In the genomic region with DNA sequence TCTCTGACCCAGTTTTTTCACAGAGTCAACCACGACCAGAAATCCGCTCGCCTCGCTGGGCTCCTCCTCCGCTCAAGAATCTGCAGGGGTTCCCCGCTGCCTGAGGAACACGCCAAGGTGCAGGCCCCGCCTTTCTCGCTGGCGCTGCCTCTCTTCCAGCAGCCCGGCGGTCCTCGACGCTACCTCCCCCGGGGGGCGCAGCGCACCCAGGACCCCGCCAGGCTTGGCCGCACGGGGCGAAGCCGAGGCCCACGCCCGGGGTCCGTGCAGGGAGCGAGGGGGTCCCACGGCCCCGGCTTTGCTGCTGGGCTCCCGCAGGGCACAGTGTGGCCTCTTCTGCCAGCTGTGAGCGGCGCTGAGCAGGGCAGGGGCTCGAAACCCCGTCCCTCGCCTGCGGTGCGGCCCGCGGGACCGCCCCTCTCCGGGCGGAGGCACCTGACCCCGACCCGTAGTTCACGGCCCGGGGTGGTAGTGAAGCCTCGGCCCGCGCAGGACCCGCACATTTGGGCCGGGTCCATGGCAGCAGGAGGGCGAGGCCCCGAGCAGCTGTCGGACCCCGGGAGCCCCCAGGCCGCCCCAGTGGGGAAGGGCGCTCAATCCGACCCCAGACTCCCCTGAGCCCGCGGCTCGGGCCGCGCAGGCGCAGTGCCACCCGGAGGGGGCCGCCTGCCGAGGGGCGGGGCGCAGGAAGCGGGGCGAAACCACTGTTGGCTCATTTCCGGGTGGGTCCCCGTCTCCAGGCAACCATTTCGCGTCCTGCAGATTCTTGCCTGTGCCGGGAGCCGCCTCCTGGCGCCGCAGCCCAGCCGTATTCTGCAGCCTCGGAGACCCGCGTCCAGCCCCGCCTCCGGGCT, we compare ENCODE assay signal across 1 cellular context.
TF ChIP-seq lines count a peak whose summit lies in the region.

No MANE protein-coding gene starts in this region.

TF ChIP-seq in HepG2, 621 proteins besides CTCF, POLR2A, EP300 and RAD21 (continued from another document and continues in another):
- TF ChIP-seq FOXA1 (IDR thresholded peaks at IDR 0.05) (no peak), FOXA1 (CRISPR knock-in tag; IDR thresholded peaks at IDR 0.05) (no peak), RAD51 (IDR thresholded peaks at IDR 0.05; ENCODE audit: borderline replicate concordance) (no peak), MTA3 (CRISPR knock-in tag; IDR thresholded peaks at IDR 0.05) (no peak), ZNF776 (CRISPR knock-in tag; IDR thresholded peaks at IDR 0.05) (peak; percentile 79), CREB1 (IDR thresholded peaks at IDR 0.05) (no peak), CREB1 (CRISPR knock-in tag; IDR thresholded peaks at IDR 0.05) (no peak), NCOA1 (CRISPR knock-in tag; IDR thresholded peaks at IDR 0.05) (no peak), ZNF264 (CRISPR knock-in tag; IDR thresholded peaks at IDR 0.05) (no peak), HOXA9 (CRISPR knock-in tag; IDR thresholded peaks at IDR 0.05; ENCODE audit: borderline replicate concordance) (0 out of 2 replicates have a peak, but pooled peaks have one; percentile 12), ZNF567 (CRISPR knock-in tag; IDR thresholded peaks at IDR 0.05; ENCODE audit: borderline replicate concordance) (no peak), ZZZ3 (CRISPR knock-in tag; IDR thresholded peaks at IDR 0.05; ENCODE audit: borderline replicate concordance) (no peak), ZFP36L1 (CRISPR knock-in tag; IDR thresholded peaks at IDR 0.05) (no peak), ZNF816 (CRISPR knock-in tag; IDR thresholded peaks at IDR 0.05; ENCODE audit: borderline replicate concordance) (no peak), SRSF9 (IDR thresholded peaks at IDR 0.05; ENCODE audit: borderline replicate concordance, insufficient read depth, low read depth, low read length, poor library complexity, severe bottlenecking) (no peak), NCOR1 (IDR thresholded peaks at IDR 0.05; ENCODE audit: borderline replicate concordance, low read length) (no peak), TOPORS (CRISPR knock-in tag; IDR thresholded peaks at IDR 0.05) (no peak; the same call in 1 of the 2 replicates), ZNF614 (CRISPR knock-in tag; IDR thresholded peaks at IDR 0.05; ENCODE audit: borderline replicate concordance) (peak; percentile 59; the same call in 1 of the 2 replicates), ZSCAN12 (CRISPR knock-in tag; IDR thresholded peaks at IDR 0.05) (no peak), REPIN1 (CRISPR knock-in tag; IDR thresholded peaks at IDR 0.05; ENCODE audit: borderline replicate concordance, low read depth) (peak; percentile 76), ZNF124 (CRISPR knock-in tag; IDR thresholded peaks at IDR 0.05) (no peak), FOXA3 (CRISPR knock-in tag; IDR thresholded peaks at IDR 0.05) (no peak), ZNF20 (CRISPR knock-in tag; IDR thresholded peaks at IDR 0.05) (no peak), SRY (CRISPR knock-in tag; IDR thresholded peaks at IDR 0.05) (0 out of 2 replicates have a peak, but pooled peaks have one; percentile 65), NFIB (CRISPR knock-in tag; IDR thresholded peaks at IDR 0.05; ENCODE audit: borderline replicate concordance) (no peak), CREM (IDR thresholded peaks at IDR 0.05) (no peak), CREM (CRISPR knock-in tag; IDR thresholded peaks at IDR 0.05) (no peak), NR2F6 (IDR thresholded peaks at IDR 0.05) (no peak), NR2F6 (CRISPR knock-in tag; IDR thresholded peaks at IDR 0.05) (peak; percentile 34; the same call in 1 of the 2 replicates), ZNF589 (CRISPR knock-in tag; conservative IDR thresholded peaks at IDR 0.05) (no peak), ZNF644 (CRISPR knock-in tag; IDR thresholded peaks at IDR 0.05; ENCODE audit: low read depth) (no peak), SMAD1 (CRISPR knock-in tag; IDR thresholded peaks at IDR 0.05; ENCODE audit: borderline replicate concordance, low read depth) (peak; percentile 60; the same call in 1 of the 2 replicates), JARID2 (CRISPR knock-in tag; IDR thresholded peaks at IDR 0.05; ENCODE audit: insufficient replicate concordance) (no peak), REL (CRISPR knock-in tag; conservative IDR thresholded peaks at IDR 0.05) (0 out of 2 replicates have a peak, but pooled peaks have one; percentile 65), MEF2D (CRISPR knock-in tag; IDR thresholded peaks at IDR 0.05) (no peak), TBL1XR1 (IDR thresholded peaks at IDR 0.05; ENCODE audit: borderline replicate concordance, low read length, partially characterized antibody) (no peak), JUND (CRISPR knock-in tag; IDR thresholded peaks at IDR 0.05) (no peak), ZNF335 (CRISPR knock-in tag; IDR thresholded peaks at IDR 0.05) (no peak), NR2F2 (IDR thresholded peaks at IDR 0.05; ENCODE audit: borderline replicate concordance, low read depth) (0 out of 2 replicates have a peak, but pooled peaks have one; percentile 17), YY1 (IDR thresholded peaks at IDR 0.05; ENCODE audit: insufficient read depth, insufficient replicate concordance, low read depth, low read length) (no peak), ZFP37 (CRISPR knock-in tag; IDR thresholded peaks at IDR 0.05; ENCODE audit: borderline replicate concordance) (no peak), ZNF143 (CRISPR knock-in tag; IDR thresholded peaks at IDR 0.05) (no peak), RARG (CRISPR knock-in tag; IDR thresholded peaks at IDR 0.05; ENCODE audit: low read depth) (no peak), ZBTB42 (CRISPR knock-in tag; IDR thresholded peaks at IDR 0.05) (0 out of 2 replicates have a peak, but pooled peaks have one; percentile 27), KAT8 (CRISPR knock-in tag; IDR thresholded peaks at IDR 0.05) (0 out of 2 replicates have a peak, but pooled peaks have one; percentile 42), SP4 (CRISPR knock-in tag; IDR thresholded peaks at IDR 0.05) (peak; percentile 48; the same call in 1 of the 2 replicates), ZNF432 (CRISPR knock-in tag; IDR thresholded peaks at IDR 0.05; ENCODE audit: borderline replicate concordance) (no peak), NR2C2 (CRISPR knock-in tag; IDR thresholded peaks at IDR 0.05; ENCODE audit: borderline replicate concordance) (0 out of 2 replicates have a peak, but pooled peaks have one; percentile 57), FOXM1 (CRISPR knock-in tag; IDR thresholded peaks at IDR 0.05) (no peak), ARID2 (CRISPR knock-in tag; IDR thresholded peaks at IDR 0.05; ENCODE audit: borderline replicate concordance) (peak; percentile 67; the same call in 1 of the 2 replicates)
- TF ChIP-seq, protein P1, sequence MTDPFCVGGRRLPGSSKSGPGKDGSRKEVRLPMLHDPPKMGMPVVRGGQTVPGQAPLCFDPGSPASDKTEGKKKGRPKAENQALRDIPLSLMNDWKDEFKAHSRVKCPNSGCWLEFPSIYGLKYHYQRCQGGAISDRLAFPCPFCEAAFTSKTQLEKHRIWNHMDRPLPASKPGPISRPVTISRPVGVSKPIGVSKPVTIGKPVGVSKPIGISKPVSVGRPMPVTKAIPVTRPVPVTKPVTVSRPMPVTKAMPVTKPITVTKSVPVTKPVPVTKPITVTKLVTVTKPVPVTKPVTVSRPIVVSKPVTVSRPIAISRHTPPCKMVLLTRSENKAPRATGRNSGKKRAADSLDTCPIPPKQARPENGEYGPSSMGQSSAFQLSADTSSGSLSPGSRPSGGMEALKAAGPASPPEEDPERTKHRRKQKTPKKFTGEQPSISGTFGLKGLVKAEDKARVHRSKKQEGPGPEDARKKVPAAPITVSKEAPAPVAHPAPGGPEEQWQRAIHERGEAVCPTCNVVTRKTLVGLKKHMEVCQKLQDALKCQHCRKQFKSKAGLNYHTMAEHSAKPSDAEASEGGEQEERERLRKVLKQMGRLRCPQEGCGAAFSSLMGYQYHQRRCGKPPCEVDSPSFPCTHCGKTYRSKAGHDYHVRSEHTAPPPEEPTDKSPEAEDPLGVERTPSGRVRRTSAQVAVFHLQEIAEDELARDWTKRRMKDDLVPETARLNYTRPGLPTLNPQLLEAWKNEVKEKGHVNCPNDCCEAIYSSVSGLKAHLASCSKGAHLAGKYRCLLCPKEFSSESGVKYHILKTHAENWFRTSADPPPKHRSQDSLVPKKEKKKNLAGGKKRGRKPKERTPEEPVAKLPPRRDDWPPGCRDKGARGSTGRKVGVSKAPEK (CRISPR knock-in tag; IDR thresholded peaks at IDR 0.05; ENCODE audit: borderline replicate concordance): no peak
- TF ChIP-seq, protein P2, sequence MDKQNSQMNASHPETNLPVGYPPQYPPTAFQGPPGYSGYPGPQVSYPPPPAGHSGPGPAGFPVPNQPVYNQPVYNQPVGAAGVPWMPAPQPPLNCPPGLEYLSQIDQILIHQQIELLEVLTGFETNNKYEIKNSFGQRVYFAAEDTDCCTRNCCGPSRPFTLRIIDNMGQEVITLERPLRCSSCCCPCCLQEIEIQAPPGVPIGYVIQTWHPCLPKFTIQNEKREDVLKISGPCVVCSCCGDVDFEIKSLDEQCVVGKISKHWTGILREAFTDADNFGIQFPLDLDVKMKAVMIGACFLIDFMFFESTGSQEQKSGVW (CRISPR knock-in tag; IDR thresholded peaks at IDR 0.05; ENCODE audit: borderline replicate concordance): no peak
- TF ChIP-seq, protein P3, sequence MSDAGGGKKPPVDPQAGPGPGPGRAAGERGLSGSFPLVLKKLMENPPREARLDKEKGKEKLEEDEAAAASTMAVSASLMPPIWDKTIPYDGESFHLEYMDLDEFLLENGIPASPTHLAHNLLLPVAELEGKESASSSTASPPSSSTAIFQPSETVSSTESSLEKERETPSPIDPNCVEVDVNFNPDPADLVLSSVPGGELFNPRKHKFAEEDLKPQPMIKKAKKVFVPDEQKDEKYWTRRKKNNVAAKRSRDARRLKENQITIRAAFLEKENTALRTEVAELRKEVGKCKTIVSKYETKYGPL (CRISPR knock-in tag; IDR thresholded peaks at IDR 0.05): no peak
- TF ChIP-seq, protein P4, sequence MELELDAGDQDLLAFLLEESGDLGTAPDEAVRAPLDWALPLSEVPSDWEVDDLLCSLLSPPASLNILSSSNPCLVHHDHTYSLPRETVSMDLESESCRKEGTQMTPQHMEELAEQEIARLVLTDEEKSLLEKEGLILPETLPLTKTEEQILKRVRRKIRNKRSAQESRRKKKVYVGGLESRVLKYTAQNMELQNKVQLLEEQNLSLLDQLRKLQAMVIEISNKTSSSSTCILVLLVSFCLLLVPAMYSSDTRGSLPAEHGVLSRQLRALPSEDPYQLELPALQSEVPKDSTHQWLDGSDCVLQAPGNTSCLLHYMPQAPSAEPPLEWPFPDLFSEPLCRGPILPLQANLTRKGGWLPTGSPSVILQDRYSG (CRISPR knock-in tag; IDR thresholded peaks at IDR 0.05): no peak
- TF ChIP-seq, protein P5, sequence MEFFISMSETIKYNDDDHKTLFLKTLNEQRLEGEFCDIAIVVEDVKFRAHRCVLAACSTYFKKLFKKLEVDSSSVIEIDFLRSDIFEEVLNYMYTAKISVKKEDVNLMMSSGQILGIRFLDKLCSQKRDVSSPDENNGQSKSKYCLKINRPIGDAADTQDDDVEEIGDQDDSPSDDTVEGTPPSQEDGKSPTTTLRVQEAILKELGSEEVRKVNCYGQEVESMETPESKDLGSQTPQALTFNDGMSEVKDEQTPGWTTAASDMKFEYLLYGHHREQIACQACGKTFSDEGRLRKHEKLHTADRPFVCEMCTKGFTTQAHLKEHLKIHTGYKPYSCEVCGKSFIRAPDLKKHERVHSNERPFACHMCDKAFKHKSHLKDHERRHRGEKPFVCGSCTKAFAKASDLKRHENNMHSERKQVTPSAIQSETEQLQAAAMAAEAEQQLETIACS (CRISPR knock-in tag; IDR thresholded peaks at IDR 0.05): no peak
- TF ChIP-seq, protein P6, sequence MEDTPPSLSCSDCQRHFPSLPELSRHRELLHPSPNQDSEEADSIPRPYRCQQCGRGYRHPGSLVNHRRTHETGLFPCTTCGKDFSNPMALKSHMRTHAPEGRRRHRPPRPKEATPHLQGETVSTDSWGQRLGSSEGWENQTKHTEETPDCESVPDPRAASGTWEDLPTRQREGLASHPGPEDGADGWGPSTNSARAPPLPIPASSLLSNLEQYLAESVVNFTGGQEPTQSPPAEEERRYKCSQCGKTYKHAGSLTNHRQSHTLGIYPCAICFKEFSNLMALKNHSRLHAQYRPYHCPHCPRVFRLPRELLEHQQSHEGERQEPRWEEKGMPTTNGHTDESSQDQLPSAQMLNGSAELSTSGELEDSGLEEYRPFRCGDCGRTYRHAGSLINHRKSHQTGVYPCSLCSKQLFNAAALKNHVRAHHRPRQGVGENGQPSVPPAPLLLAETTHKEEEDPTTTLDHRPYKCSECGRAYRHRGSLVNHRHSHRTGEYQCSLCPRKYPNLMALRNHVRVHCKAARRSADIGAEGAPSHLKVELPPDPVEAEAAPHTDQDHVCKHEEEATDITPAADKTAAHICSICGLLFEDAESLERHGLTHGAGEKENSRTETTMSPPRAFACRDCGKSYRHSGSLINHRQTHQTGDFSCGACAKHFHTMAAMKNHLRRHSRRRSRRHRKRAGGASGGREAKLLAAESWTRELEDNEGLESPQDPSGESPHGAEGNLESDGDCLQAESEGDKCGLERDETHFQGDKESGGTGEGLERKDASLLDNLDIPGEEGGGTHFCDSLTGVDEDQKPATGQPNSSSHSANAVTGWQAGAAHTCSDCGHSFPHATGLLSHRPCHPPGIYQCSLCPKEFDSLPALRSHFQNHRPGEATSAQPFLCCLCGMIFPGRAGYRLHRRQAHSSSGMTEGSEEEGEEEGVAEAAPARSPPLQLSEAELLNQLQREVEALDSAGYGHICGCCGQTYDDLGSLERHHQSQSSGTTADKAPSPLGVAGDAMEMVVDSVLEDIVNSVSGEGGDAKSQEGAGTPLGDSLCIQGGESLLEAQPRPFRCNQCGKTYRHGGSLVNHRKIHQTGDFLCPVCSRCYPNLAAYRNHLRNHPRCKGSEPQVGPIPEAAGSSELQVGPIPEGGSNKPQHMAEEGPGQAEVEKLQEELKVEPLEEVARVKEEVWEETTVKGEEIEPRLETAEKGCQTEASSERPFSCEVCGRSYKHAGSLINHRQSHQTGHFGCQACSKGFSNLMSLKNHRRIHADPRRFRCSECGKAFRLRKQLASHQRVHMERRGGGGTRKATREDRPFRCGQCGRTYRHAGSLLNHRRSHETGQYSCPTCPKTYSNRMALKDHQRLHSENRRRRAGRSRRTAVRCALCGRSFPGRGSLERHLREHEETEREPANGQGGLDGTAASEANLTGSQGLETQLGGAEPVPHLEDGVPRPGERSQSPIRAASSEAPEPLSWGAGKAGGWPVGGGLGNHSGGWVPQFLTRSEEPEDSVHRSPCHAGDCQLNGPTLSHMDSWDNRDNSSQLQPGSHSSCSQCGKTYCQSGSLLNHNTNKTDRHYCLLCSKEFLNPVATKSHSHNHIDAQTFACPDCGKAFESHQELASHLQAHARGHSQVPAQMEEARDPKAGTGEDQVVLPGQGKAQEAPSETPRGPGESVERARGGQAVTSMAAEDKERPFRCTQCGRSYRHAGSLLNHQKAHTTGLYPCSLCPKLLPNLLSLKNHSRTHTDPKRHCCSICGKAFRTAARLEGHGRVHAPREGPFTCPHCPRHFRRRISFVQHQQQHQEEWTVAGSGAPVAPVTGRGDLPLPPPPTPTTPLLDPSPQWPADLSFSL (CRISPR knock-in tag; IDR thresholded peaks at IDR 0.05): no peak
- TF ChIP-seq, protein P7, sequence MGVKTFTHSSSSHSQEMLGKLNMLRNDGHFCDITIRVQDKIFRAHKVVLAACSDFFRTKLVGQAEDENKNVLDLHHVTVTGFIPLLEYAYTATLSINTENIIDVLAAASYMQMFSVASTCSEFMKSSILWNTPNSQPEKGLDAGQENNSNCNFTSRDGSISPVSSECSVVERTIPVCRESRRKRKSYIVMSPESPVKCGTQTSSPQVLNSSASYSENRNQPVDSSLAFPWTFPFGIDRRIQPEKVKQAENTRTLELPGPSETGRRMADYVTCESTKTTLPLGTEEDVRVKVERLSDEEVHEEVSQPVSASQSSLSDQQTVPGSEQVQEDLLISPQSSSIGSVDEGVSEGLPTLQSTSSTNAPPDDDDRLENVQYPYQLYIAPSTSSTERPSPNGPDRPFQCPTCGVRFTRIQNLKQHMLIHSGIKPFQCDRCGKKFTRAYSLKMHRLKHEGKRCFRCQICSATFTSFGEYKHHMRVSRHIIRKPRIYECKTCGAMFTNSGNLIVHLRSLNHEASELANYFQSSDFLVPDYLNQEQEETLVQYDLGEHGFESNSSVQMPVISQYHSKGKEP (CRISPR knock-in tag; IDR thresholded peaks at IDR 0.05): no peak
